Comparison of ENCODE assay signal across 19 cellular contexts in the genomic region with DNA sequence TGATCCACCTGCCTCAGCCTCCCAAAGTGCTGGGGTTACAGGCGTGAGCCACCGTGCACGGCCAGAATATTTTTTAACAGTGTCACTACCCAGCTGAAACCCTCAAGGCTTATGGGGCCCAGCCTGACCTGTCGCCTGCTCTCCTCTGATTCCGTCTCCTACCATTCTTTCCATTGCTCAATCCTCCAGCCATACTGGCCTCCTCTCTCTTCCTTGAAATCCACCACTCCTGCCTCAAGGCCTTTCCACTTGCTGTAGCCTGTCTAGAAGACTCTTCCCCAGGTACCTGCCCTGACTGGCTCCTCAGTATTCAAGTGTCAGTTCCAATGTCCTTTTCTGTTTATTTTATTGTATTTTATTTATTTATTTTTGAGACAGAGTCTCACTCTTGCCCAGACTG. TPM values are rescaled to one million over a fixed set of nuclear protein-coding genes. Genes with fewer than 3 reads are reported as not detected.
A peak's percentile ranks its signal among the peaks of the same experiment; 100 is the strongest.
DNase-seq lines count a peak whose midpoint lies in the region; ATAC-seq and TF ChIP-seq lines count a peak whose summit lies in the region.
"Had no signal": no experiment of that assay in that cellular context is flagged by ENCODE, and none has a peak within 500 bp of the region (broad histone marks: within the 10 kb centered on the region; RNA-seq: fewer than 3 reads in every experiment).

No MANE protein-coding gene starts in this region.

- peaks cover 10% of the 10 kb centered on the region for H3K4me1 Mint-ChIP-seq in CD8-positive, alpha-beta T cell (ENCODE audit: low read depth)
- H3K4me1 Mint-ChIP-seq: CD14-positive monocyte had no signal

- no peak for ATAC-seq in RWPE2 (ENCODE audit: low read depth)
- ATAC-seq in CD8-positive, alpha-beta T cell: no peak
- ATAC-seq: activated CD8-positive, alpha-beta T cell treated with anti-CD3 and anti-CD28 coated beads, Interleukin-2, amount 10 ng/mL, durations not matched to agents 7 days and 5 days; K562; T-cell had no signal

- POLR2A ChIA-PET in CD8-positive, alpha-beta T cell (lab: Charles Lee): no interaction called here

- CTCF ChIA-PET in CD8-positive, alpha-beta T cell (lab: Charles Lee): interaction anchor here (3.8 kb wide), 1 partner anchor 10 kb away, joined by 14 read pairs; no protein-coding TSS in a partner anchor

- H3K27ac Mint-ChIP-seq in CD8-positive, alpha-beta T cell: no peak overlapping the region
- H3K27ac Mint-ChIP-seq: activated CD8-positive, alpha-beta T cell treated with anti-CD3 and anti-CD28 coated beads, Interleukin-2, amount 10 ng/mL, durations not matched to agents 7 days and 5 days; T-cell had no signal

- TF ChIP-seq CTCF in GM13976 (IDR thresholded peaks at IDR 0.05; ENCODE audit: borderline replicate concordance, control extremely low read depth, extremely low read depth, insufficient read depth, missing control alignments) (no peak), RWPE2 (IDR thresholded peaks at IDR 0.05; ENCODE audit: poor library complexity, severe bottlenecking) (no peak), prostate gland (IDR thresholded peaks at IDR 0.05) (no peak)
- TF ChIP-seq CTCF in CD8-positive, alpha-beta T cell (IDR thresholded peaks at IDR 0.05): no peak

- DNase-seq in GM13976 (ENCODE audit: low spot score) (peak; percentile 3), RWPE2 (ENCODE audit: low spot score) (no peak), prostate gland (ENCODE audit: low spot score) (peak; percentile 80), NCI-H510A treated with DMSO at 0.1 percent for 48 hours (lab: John Stamatoyannopoulos, UW) (no peak), NCI-H2107 (lab: John Stamatoyannopoulos, UW) (no peak)
- no peak for DNase-seq in CD8-positive, alpha-beta T cell
- DNase-seq: activated CD4-positive, CD25-positive, alpha-beta regulatory T cell treated with anti-CD3 and anti-CD28 coated beads, Interleukin-2, amount 50 U/mL, for 72 hours; activated CD8-positive, alpha-beta T cell treated with anti-CD3 and anti-CD28 coated beads, Interleukin-2, amount 10 ng/mL, durations not matched to agents 7 days and 5 days; activated naive CD4-positive, alpha-beta T cell; colonic mucosa; effector memory CD4-positive, alpha-beta T cell; NCI-H1436; substantia nigra; T-cell had no signal

- H3K4me3 Mint-ChIP-seq in CD8-positive, alpha-beta T cell: no peak overlapping the region
- H3K4me3 Mint-ChIP-seq: activated CD8-positive, alpha-beta T cell treated with anti-CD3 and anti-CD28 coated beads, Interleukin-2, amount 10 ng/mL, durations not matched to agents 7 days and 5 days; CD14-positive monocyte; T-cell had no signal

- WGBS in esophagus, 2 donors: 60 to 74% methylated on average over 5 of the region's 5 CpGs
- 68% methylated on average over 5 of the region's 5 CpGs for WGBS in prostate gland

- intact Hi-C loops in prostate gland (cut with DNase I): no loop called here
- intact Hi-C loops in CD8-positive, alpha-beta T cell (cut with DNase I, micrococcal nuclease): no loop called here

- H3K4me3 ChIP-seq in RWPE2 (ENCODE audit: severe bottlenecking) (no peak overlapping the region), esophagus (ENCODE audit: low read depth in 1 of 2, low read length in 2 of 2) (no peak overlapping the region), prostate gland (no peak overlapping the region)
- H3K4me3 ChIP-seq in CD8-positive, alpha-beta T cell (ENCODE audit: low read depth, low read length): no peak overlapping the region
- H3K4me3 ChIP-seq: colonic mucosa, K562, lung, SJSA1 had no signal

- in situ Hi-C loops in GM13976 (cut with MboI; ENCODE audit: low sequenced_read_pairs, unreplicated experiment): no loop called here

- no peak for TF ChIP-seq POLR2A in prostate gland (IDR thresholded peaks at IDR 0.05)

- H3K36me3 Mint-ChIP-seq in CD8-positive, alpha-beta T cell: no peaks in the 10 kb centered on the region
- H3K36me3 Mint-ChIP-seq: T-cell had no signal

- H3K27me3 ChIP-seq in RWPE2 (ENCODE audit: insufficient read depth, poor library complexity, severe bottlenecking) (no peaks in the 10 kb centered on the region), esophagus (ENCODE audit: control insufficient read depth in 1 of 2, insufficient read depth in 2 of 2, low read length in 2 of 2) (no peaks in the 10 kb centered on the region), prostate gland (replicated peaks; ENCODE audit: insufficient read depth) (no peaks in the 10 kb centered on the region)
- H3K27me3 ChIP-seq in CD8-positive, alpha-beta T cell (ENCODE audit: insufficient read depth, low read length): no peaks in the 10 kb centered on the region
- H3K27me3 ChIP-seq: colonic mucosa, SJSA1 had no signal

- peaks cover 64% of the 10 kb centered on the region for H3K4me1 ChIP-seq in RWPE2 (ENCODE audit: insufficient read depth, poor library complexity, severe bottlenecking)
- H3K4me1 ChIP-seq in esophagus (ENCODE audit: control insufficient read depth in 2 of 2, insufficient read depth in 2 of 2, low read length in 1 of 2): peaks cover 11 to 36% of the 10 kb centered on the region in 2 donors
- peaks cover 52% of the 10 kb centered on the region for H3K4me1 ChIP-seq in prostate gland (replicated peaks)
- peaks cover 11% of the 10 kb centered on the region for H3K4me1 ChIP-seq in CD8-positive, alpha-beta T cell (ENCODE audit: insufficient read depth, low read length)

- no peaks in the 10 kb centered on the region for H3K27me3 Mint-ChIP-seq in CD8-positive, alpha-beta T cell (ENCODE audit: low read depth)
- H3K27me3 Mint-ChIP-seq: T-cell had no signal

- H3K36me3 ChIP-seq in RWPE2 (ENCODE audit: low read depth) (peaks cover 36% of the 10 kb centered on the region), esophagus (ENCODE audit: control insufficient read depth in 2 of 2, insufficient read depth in 2 of 2, low read length in 1 of 2) (peaks cover 5 to 9% of the 10 kb centered on the region in 2 donors), prostate gland (no peaks in the 10 kb centered on the region)
- no peaks in the 10 kb centered on the region for H3K36me3 ChIP-seq in CD8-positive, alpha-beta T cell (ENCODE audit: insufficient read depth, low read length)

- no peaks in the 10 kb centered on the region for H3K9me3 Mint-ChIP-seq in CD8-positive, alpha-beta T cell
- H3K9me3 Mint-ChIP-seq: CD14-positive monocyte, T-cell had no signal

- H3K27ac ChIP-seq in RWPE2 (ENCODE audit: poor library complexity, severe bottlenecking) (peak overlapping the region; percentile 100), esophagus (ENCODE audit: low read depth in 2 of 2, low read length in 1 of 2) (peak overlapping the region; percentile 71 to 75), prostate gland (peak overlapping the region; percentile 98)
- H3K27ac ChIP-seq in CD8-positive, alpha-beta T cell (ENCODE audit: low read depth, low read length): no peak overlapping the region
- H3K27ac ChIP-seq: colonic mucosa, SJSA1 had no signal

- H3K9me3 ChIP-seq in RWPE2 (ENCODE audit: severe bottlenecking) (no peaks in the 10 kb centered on the region), esophagus (ENCODE audit: control insufficient read depth in 2 of 2, insufficient read depth in 1 of 2, low read depth in 1 of 2, low read length in 1 of 2) (no peaks in the 10 kb centered on the region), prostate gland (no peaks in the 10 kb centered on the region)
- H3K9me3 ChIP-seq in CD8-positive, alpha-beta T cell (ENCODE audit: low read length): no peaks in the 10 kb centered on the region
- H3K9me3 ChIP-seq: colonic mucosa, SJSA1 had no signal

RNA-seq across cellular contexts. Expression of a gene that starts 53.9 kb away (rescaled TPM):
- polyA plus RNA-seq in esophagus: 10 to 100 TPM; 33.2 to 52.2 TPM
- 10 to 100 TPM; 32.0 to 63.5 TPM for total RNA-seq in prostate gland
- 100 to 1,000 TPM; 105 to 114 TPM for total RNA-seq in CD8-positive, alpha-beta T cell

RNA-seq across cellular contexts. Expression of a gene that starts 54.2 kb away (rescaled TPM):
- 10 to 100 TPM in 1 of 2 donors, 1 to 10 TPM in 1; 4.6 to 11.4 TPM for polyA plus RNA-seq in esophagus
- 10 to 100 TPM; 27.1 to 72.5 TPM for total RNA-seq in prostate gland
- 10 to 100 TPM; 21.2 to 26.6 TPM for total RNA-seq in CD8-positive, alpha-beta T cell

Comparison
In these comparisons a context has a peak if more than half of its experiments do, and no peak if none do; other contexts are left out.
1. DNase-seq: peak in GM13976 (single experiment) and prostate gland (single experiment); none in RWPE2 (single experiment), NCI-H510A treated with DMSO at 0.1 percent for 48 hours (single experiment), CD8-positive, alpha-beta T cell (0 of 7) and NCI-H2107 (single experiment).